ENCODE assay signal across 15 cellular contexts in genomic region chr9:71774917-71775316, GRCh38. TPM values are rescaled to one million over a fixed set of nuclear protein-coding genes. Genes with fewer than 3 reads are reported as not detected.
DNase-seq lines count a peak whose midpoint lies in the region; ATAC-seq, FAIRE-seq and TF ChIP-seq lines count a peak whose summit lies in the region.
"Had no signal": no experiment of that assay in that cellular context is flagged by ENCODE, and none has a peak within 500 bp of the region (broad histone marks: within the 10 kb centered on the region; RNA-seq: fewer than 3 reads in every experiment).

No MANE protein-coding gene starts in this region.

- H3K36me3 ChIP-seq in OCI-LY7 (ENCODE audit: insufficient read depth, low read length), result no peaks in the 10 kb centered on the region
- H3K36me3 ChIP-seq: HAP-1 had no signal

- TF ChIP-seq CTCF in OCI-LY7 (conservative IDR thresholded peaks at IDR 0.05; ENCODE audit: low read length), result no peak

- CTCF ChIA-PET in OCI-LY7 (lab: Charles Lee; ENCODE audit: unreplicated experiment), result no interaction called here

- no peaks in the 10 kb centered on the region for H3K79me2 ChIP-seq in OCI-LY7 (ENCODE audit: insufficient read depth, low read depth, low read length)

- BruUV-seq in OCI-LY7 (replicated peaks; lab: Mats Ljungman, UMichigan), result no TSS peak

- H3K9me2 ChIP-seq in OCI-LY7 (ENCODE audit: insufficient read depth, low read length), result no peaks in the 10 kb centered on the region

- POLR2A ChIA-PET in OCI-LY7 (lab: Charles Lee), result interaction anchor here (0.6 kb wide), 1 partner anchor 96 kb away, joined by 4 read pairs; no protein-coding TSS in a partner anchor

- intact Hi-C loops in OCI-LY7 (cut with micrococcal nuclease; ENCODE audit: unreplicated experiment), result no loop called here

- H3K4me1 ChIP-seq in OCI-LY7 (ENCODE audit: insufficient read depth, low read length, poor library complexity, severe bottlenecking), result peaks cover 9% of the 10 kb centered on the region

- ATAC-seq in activated T-cell treated with anti-CD3 and anti-CD28 coated beads, Interleukin-2, amount 50 U/mL, for 4 hours, result peak; percentile 32 to 34
- ATAC-seq in HG02852 (IDR thresholded peaks at IDR 0.05; ENCODE audit: unreplicated experiment), result peak; percentile 58

- no peak overlapping the region for H3K4me3 ChIP-seq in OCI-LY7 (ENCODE audit: low read depth, low read length, poor library complexity, severe bottlenecking)
- H3K4me3 ChIP-seq: HAP-1 had no signal

- H3K4me1 Mint-ChIP-seq in activated T-cell treated with anti-CD3 and anti-CD28 coated beads, Interleukin-2, amount 50 U/mL, for 4 hours (ENCODE audit: low read depth), result peaks cover 9% of the 10 kb centered on the region
- H3K4me1 Mint-ChIP-seq in stimulated activated naive CD8-positive, alpha-beta T cell treated with anti-CD3 and anti-CD28 coated beads, Interleukin-15, Interleukin-2, amounts not matched to agents 100 ng/mL and 50 ng/mL, for 24 hours (ENCODE audit: low read depth), result peaks cover 37% of the 10 kb centered on the region

- H3K4me3 Mint-ChIP-seq in activated T-cell treated with anti-CD3 and anti-CD28 coated beads, Interleukin-2, amount 50 U/mL, for 4 hours, result no peak overlapping the region
- no peak overlapping the region for H3K4me3 Mint-ChIP-seq in stimulated activated naive CD8-positive, alpha-beta T cell treated with anti-CD3 and anti-CD28 coated beads, Interleukin-15, Interleukin-2, amounts not matched to agents 100 ng/mL and 50 ng/mL, for 24 hours

- H3K9me3 ChIP-seq in OCI-LY7 (ENCODE audit: low read length), result no peaks in the 10 kb centered on the region
- H3K9me3 ChIP-seq: HAP-1 had no signal

- FAIRE-seq in frontal cortex (lab: Jason Lieb, UNC), result no peak
- FAIRE-seq: small intestine, urothelium cell line had no signal

- H3K27ac Mint-ChIP-seq in stimulated activated naive CD8-positive, alpha-beta T cell treated with anti-CD3 and anti-CD28 coated beads, Interleukin-15, Interleukin-2, amounts not matched to agents 100 ng/mL and 50 ng/mL, for 24 hours, result peak overlapping the region; percentile 23

- H3K9me3 Mint-ChIP-seq in activated T-cell treated with anti-CD3 and anti-CD28 coated beads, Interleukin-2, amount 50 U/mL, for 4 hours, result no peaks in the 10 kb centered on the region
- H3K9me3 Mint-ChIP-seq in stimulated activated naive CD8-positive, alpha-beta T cell treated with anti-CD3 and anti-CD28 coated beads, Interleukin-15, Interleukin-2, amounts not matched to agents 100 ng/mL and 50 ng/mL, for 24 hours, result no peaks in the 10 kb centered on the region

- H4K20me1 ChIP-seq in OCI-LY7 (ENCODE audit: insufficient read depth, low read length), result peaks cover 1% of the 10 kb centered on the region; the same call in 1 of the 2 replicates

- no peaks in the 10 kb centered on the region for H3K36me3 Mint-ChIP-seq in activated T-cell treated with anti-CD3 and anti-CD28 coated beads, Interleukin-2, amount 50 U/mL, for 4 hours (ENCODE audit: insufficient read depth)
- H3K36me3 Mint-ChIP-seq in stimulated activated naive CD8-positive, alpha-beta T cell treated with anti-CD3 and anti-CD28 coated beads, Interleukin-15, Interleukin-2, amounts not matched to agents 100 ng/mL and 50 ng/mL, for 24 hours (ENCODE audit: low read depth), result no peaks in the 10 kb centered on the region

- H3K27me3 Mint-ChIP-seq in activated T-cell treated with anti-CD3 and anti-CD28 coated beads, Interleukin-2, amount 50 U/mL, for 4 hours (ENCODE audit: low read depth), result no peaks in the 10 kb centered on the region
- no peaks in the 10 kb centered on the region for H3K27me3 Mint-ChIP-seq in stimulated activated naive CD8-positive, alpha-beta T cell treated with anti-CD3 and anti-CD28 coated beads, Interleukin-15, Interleukin-2, amounts not matched to agents 100 ng/mL and 50 ng/mL, for 24 hours

- H3K27ac ChIP-seq in OCI-LY7 (ENCODE audit: low read depth, low read length, poor library complexity, severe bottlenecking), result no peak overlapping the region

- H2AFZ ChIP-seq in OCI-LY7 (ENCODE audit: low read length), result no peak overlapping the region

- DNase-seq in activated T-cell treated with anti-CD3 and anti-CD28 coated beads, Interleukin-2, amount 50 U/mL, for 4 hours, result no peak
- DNase-seq in activated T-cell treated with anti-CD3 and anti-CD28 coated beads for 4 hours (no peak), OCI-LY7 (ENCODE audit: low spot score) (peak; percentile 61), frontal cortex (ENCODE audit: low spot score in 2 of 2) (no peak), HT-29 (ENCODE audit: low spot score) (no peak), NCI-H1105 treated with DMSO at 0.1 percent for 48 hours (lab: John Stamatoyannopoulos, UW) (no peak)
- DNase-seq: ACHN; effector memory CD4-positive, alpha-beta T cell; NCI-H446; SHP77 treated with DMSO at 0.1 percent for 48 hours; small intestine had no signal

- H3K4me2 ChIP-seq in OCI-LY7 (ENCODE audit: low read length), result no peak overlapping the region

RNA-seq across cellular contexts. Expression of gene CEMIP2, which starts 6.6 kb away (rescaled TPM):
- total RNA-seq in activated T-cell treated with anti-CD3 and anti-CD28 coated beads, Interleukin-2, amount 50 U/mL, for 4 hours, result 10 to 100 TPM; 51.1 to 71.9 (median 66.2) TPM
- 0.90 and 1.8 TPM in 2 replicates for total RNA-seq in OCI-LY7 (2014; rRNA removed; shearing (Covaris generic))
- 3.9 and 4.8 TPM in 2 replicates for total RNA-seq in OCI-LY7 (2022)
- total RNA-seq in frontal cortex, result 41.6 TPM
- total RNA-seq in HT-29 (2014; rRNA removed; shearing (Covaris generic)), result 71.6 and 102 TPM in 2 replicates
